ENCODE assay signal across 1 cellular context in genomic region chr10:99395750-99396445, GRCh38.
TF ChIP-seq lines count a peak whose summit lies in the region.

No MANE protein-coding gene starts in this region.

TF ChIP-seq in HepG2, 621 proteins besides CTCF, POLR2A, EP300 and RAD21 (continues in another document):
- peak; percentile 59 for TF ChIP-seq MNT (IDR thresholded peaks at IDR 0.05)
- TF ChIP-seq CBX5 (CRISPR knock-in tag; IDR thresholded peaks at IDR 0.05; ENCODE audit: borderline replicate concordance) = peak; percentile 25; the same call in 1 of the 2 replicates
- peak; percentile 92 for TF ChIP-seq MEIS2 (CRISPR knock-in tag; IDR thresholded peaks at IDR 0.05)
- peak; percentile 14 for TF ChIP-seq HNRNPK (IDR thresholded peaks at IDR 0.05; ENCODE audit: low read depth, low read length, poor library complexity, severe bottlenecking)
- 0 out of 2 replicates have a peak, but pooled peaks have one; percentile 31 for TF ChIP-seq ZNF337 (CRISPR knock-in tag; IDR thresholded peaks at IDR 0.05; ENCODE audit: borderline replicate concordance, low read depth)
- peak; percentile 86 for TF ChIP-seq RBM22 (optimal IDR thresholded peaks at IDR 0.05; ENCODE audit: low read length)
- peak; percentile 93 for TF ChIP-seq ARID5B (CRISPR knock-in tag; IDR thresholded peaks at IDR 0.05)
- TF ChIP-seq ETV5 (CRISPR knock-in tag; IDR thresholded peaks at IDR 0.05; ENCODE audit: borderline replicate concordance) = peak; percentile 94
- TF ChIP-seq EHMT2 (IDR thresholded peaks at IDR 0.05; ENCODE audit: borderline replicate concordance, low read depth, low read length) = peak; percentile 20; the same call in 1 of the 2 replicates
- TF ChIP-seq SALL1 (CRISPR knock-in tag; IDR thresholded peaks at IDR 0.05) = peak; percentile 88
- TF ChIP-seq, protein P1, sequence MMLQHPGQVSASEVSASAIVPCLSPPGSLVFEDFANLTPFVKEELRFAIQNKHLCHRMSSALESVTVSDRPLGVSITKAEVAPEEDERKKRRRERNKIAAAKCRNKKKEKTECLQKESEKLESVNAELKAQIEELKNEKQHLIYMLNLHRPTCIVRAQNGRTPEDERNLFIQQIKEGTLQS (CRISPR knock-in tag; IDR thresholded peaks at IDR 0.05) = no peak
- TF ChIP-seq RXRB (CRISPR knock-in tag; IDR thresholded peaks at IDR 0.05; ENCODE audit: borderline replicate concordance) = peak; percentile 95
- TF ChIP-seq FLYWCH1 (CRISPR knock-in tag; IDR thresholded peaks at IDR 0.05) = 0 out of 2 replicates have a peak, but pooled peaks have one; percentile 21
- TF ChIP-seq ZNF354B (CRISPR knock-in tag; IDR thresholded peaks at IDR 0.05) = 0 out of 2 replicates have a peak, but pooled peaks have one; percentile 60
- peak; percentile 88 for TF ChIP-seq CREM (IDR thresholded peaks at IDR 0.05)
- no peak for TF ChIP-seq CREM (CRISPR knock-in tag; IDR thresholded peaks at IDR 0.05)
- peak; percentile 44; the same call in 1 of the 2 replicates for TF ChIP-seq KAT8 (CRISPR knock-in tag; IDR thresholded peaks at IDR 0.05)
- peak in 1 of 2 experiments; percentile 41; a peak in 2 of 4 replicates for TF ChIP-seq NR2F1 (CRISPR knock-in tag; IDR thresholded peaks at IDR 0.05)
- TF ChIP-seq, protein P2, sequence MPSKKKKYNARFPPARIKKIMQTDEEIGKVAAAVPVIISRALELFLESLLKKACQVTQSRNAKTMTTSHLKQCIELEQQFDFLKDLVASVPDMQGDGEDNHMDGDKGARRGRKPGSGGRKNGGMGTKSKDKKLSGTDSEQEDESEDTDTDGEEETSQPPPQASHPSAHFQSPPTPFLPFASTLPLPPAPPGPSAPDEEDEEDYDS (CRISPR knock-in tag; IDR thresholded peaks at IDR 0.05) = peak; percentile 45; the same call in 1 of the 2 replicates
- TF ChIP-seq ZNF264 (CRISPR knock-in tag; IDR thresholded peaks at IDR 0.05) = 0 out of 2 replicates have a peak, but pooled peaks have one; percentile 50
- peak; percentile 92 for TF ChIP-seq SOX5 (CRISPR knock-in tag; IDR thresholded peaks at IDR 0.05; ENCODE audit: borderline replicate concordance)
- peak; percentile 20; the same call in 1 of the 2 replicates for TF ChIP-seq ZKSCAN8 (CRISPR knock-in tag; IDR thresholded peaks at IDR 0.05; ENCODE audit: borderline replicate concordance)
- TF ChIP-seq SRSF4 (IDR thresholded peaks at IDR 0.05; ENCODE audit: low read depth, low read length, poor library complexity, severe bottlenecking) = no peak
- no peak for TF ChIP-seq SOX6 (IDR thresholded peaks at IDR 0.05)
- peak; percentile 94 for TF ChIP-seq SOX6 (CRISPR knock-in tag; IDR thresholded peaks at IDR 0.05)
- TF ChIP-seq ZFP36L1 (CRISPR knock-in tag; IDR thresholded peaks at IDR 0.05) = no peak
- TF ChIP-seq CHD4 (IDR thresholded peaks at IDR 0.05; ENCODE audit: borderline replicate concordance, low read length) = 0 out of 2 replicates have a peak, but pooled peaks have one; percentile 62
- TF ChIP-seq, protein P3, sequence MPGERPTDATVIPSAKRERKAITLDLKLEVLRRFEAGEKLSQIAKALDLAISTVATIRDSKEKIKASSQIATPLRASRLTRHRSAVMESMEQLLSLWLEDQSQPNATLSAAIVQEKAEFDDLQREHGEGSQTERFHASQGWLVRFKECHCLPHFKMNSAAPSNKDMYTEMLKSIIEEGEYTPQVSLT (CRISPR knock-in tag; IDR thresholded peaks at IDR 0.05; ENCODE audit: borderline replicate concordance, low read depth) = peak; percentile 55; the same call in 1 of the 2 replicates
- TF ChIP-seq ZBTB43 (CRISPR knock-in tag; conservative IDR thresholded peaks at IDR 0.05) = peak; percentile 36; the same call in 1 of the 2 replicates
- TF ChIP-seq, protein P4, sequence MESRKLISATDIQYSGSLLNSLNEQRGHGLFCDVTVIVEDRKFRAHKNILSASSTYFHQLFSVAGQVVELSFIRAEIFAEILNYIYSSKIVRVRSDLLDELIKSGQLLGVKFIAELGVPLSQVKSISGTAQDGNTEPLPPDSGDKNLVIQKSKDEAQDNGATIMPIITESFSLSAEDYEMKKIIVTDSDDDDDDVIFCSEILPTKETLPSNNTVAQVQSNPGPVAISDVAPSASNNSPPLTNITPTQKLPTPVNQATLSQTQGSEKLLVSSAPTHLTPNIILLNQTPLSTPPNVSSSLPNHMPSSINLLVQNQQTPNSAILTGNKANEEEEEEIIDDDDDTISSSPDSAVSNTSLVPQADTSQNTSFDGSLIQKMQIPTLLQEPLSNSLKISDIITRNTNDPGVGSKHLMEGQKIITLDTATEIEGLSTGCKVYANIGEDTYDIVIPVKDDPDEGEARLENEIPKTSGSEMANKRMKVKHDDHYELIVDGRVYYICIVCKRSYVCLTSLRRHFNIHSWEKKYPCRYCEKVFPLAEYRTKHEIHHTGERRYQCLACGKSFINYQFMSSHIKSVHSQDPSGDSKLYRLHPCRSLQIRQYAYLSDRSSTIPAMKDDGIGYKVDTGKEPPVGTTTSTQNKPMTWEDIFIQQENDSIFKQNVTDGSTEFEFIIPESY (CRISPR knock-in tag; IDR thresholded peaks at IDR 0.05) = no peak
- TF ChIP-seq ZBTB37 (CRISPR knock-in tag; IDR thresholded peaks at IDR 0.05) = peak; percentile 79; the same call in 1 of the 2 replicates
- no peak for TF ChIP-seq HES4 (CRISPR knock-in tag; IDR thresholded peaks at IDR 0.05; ENCODE audit: borderline replicate concordance)
- TF ChIP-seq TARDBP (CRISPR knock-in tag; IDR thresholded peaks at IDR 0.05) = peak; percentile 95
- TF ChIP-seq NFIC (IDR thresholded peaks at IDR 0.05; ENCODE audit: low read length) = peak; percentile 88
- TF ChIP-seq ERF (CRISPR knock-in tag; IDR thresholded peaks at IDR 0.05) = peak; percentile 62
- TF ChIP-seq DPF2 (CRISPR knock-in tag; IDR thresholded peaks at IDR 0.05; ENCODE audit: borderline replicate concordance, low read depth) = peak; percentile 47; the same call in 1 of the 2 replicates
- TF ChIP-seq, protein P5, sequence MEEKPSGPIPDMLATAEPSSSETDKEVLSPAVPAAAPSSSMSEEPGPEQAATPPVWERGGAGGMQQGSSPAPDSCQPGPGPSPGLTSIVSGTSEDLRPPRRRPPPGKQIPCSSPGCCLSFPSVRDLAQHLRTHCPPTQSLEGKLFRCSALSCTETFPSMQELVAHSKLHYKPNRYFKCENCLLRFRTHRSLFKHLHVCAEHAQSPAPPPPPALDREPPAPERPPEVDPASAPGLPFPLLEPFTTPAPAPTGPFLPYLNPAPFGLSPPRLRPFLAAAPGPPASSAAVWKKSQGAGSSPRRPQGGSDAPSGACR (CRISPR knock-in tag; IDR thresholded peaks at IDR 0.05) = 0 out of 2 replicates have a peak, but pooled peaks have one; percentile 35
- TF ChIP-seq KDM1A (CRISPR knock-in tag; IDR thresholded peaks at IDR 0.05) = no peak
- TF ChIP-seq ZNF317 (CRISPR knock-in tag; IDR thresholded peaks at IDR 0.05) = peak; percentile 72; the same call in 1 of the 2 replicates
- peak; percentile 42; the same call in 1 of the 2 replicates for TF ChIP-seq POLR2AphosphoS5 (IDR thresholded peaks at IDR 0.05; ENCODE audit: low read depth, low read length)
- TF ChIP-seq, protein P6, sequence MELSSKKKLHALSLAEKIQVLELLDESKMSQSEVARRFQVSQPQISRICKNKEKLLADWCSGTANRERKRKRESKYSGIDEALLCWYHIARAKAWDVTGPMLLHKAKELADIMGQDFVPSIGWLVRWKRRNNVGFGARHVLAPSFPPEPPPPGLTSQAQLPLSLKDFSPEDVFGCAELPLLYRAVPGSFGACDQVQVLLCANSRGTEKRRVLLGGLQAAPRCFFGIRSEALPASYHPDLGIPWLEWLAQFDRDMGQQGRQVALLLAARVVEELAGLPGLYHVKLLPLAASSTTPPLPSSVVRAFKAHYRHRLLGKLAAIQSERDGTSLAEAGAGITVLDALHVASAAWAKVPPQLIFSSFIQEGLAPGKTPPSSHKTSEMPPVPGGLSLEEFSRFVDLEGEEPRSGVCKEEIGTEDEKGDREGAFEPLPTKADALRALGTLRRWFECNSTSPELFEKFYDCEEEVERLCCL (CRISPR knock-in tag; IDR thresholded peaks at IDR 0.05; ENCODE audit: borderline replicate concordance) = no peak
- TF ChIP-seq ZNF10 (CRISPR knock-in tag; IDR thresholded peaks at IDR 0.05; ENCODE audit: borderline replicate concordance, low read depth) = no peak
- 0 out of 2 replicates have a peak, but pooled peaks have one; percentile 21 for TF ChIP-seq SP4 (CRISPR knock-in tag; IDR thresholded peaks at IDR 0.05)
- TF ChIP-seq GLI4 (CRISPR knock-in tag; IDR thresholded peaks at IDR 0.05; ENCODE audit: borderline replicate concordance) = no peak
- TF ChIP-seq MEF2D (CRISPR knock-in tag; IDR thresholded peaks at IDR 0.05) = peak; percentile 70
- no peak for TF ChIP-seq RFXAP (CRISPR knock-in tag; IDR thresholded peaks at IDR 0.05; ENCODE audit: borderline replicate concordance)
- no peak for TF ChIP-seq ZBTB42 (CRISPR knock-in tag; IDR thresholded peaks at IDR 0.05)
- no peak for TF ChIP-seq IKZF1 (IDR thresholded peaks at IDR 0.05)
- TF ChIP-seq FOXA1 (IDR thresholded peaks at IDR 0.05) = peak; percentile 58; the same call in 1 of the 2 replicates
- peak; percentile 90 for TF ChIP-seq FOXA1 (CRISPR knock-in tag; IDR thresholded peaks at IDR 0.05)
- peak; percentile 98 for TF ChIP-seq TBX2 (CRISPR knock-in tag; IDR thresholded peaks at IDR 0.05; ENCODE audit: borderline replicate concordance)
- TF ChIP-seq, protein P7, sequence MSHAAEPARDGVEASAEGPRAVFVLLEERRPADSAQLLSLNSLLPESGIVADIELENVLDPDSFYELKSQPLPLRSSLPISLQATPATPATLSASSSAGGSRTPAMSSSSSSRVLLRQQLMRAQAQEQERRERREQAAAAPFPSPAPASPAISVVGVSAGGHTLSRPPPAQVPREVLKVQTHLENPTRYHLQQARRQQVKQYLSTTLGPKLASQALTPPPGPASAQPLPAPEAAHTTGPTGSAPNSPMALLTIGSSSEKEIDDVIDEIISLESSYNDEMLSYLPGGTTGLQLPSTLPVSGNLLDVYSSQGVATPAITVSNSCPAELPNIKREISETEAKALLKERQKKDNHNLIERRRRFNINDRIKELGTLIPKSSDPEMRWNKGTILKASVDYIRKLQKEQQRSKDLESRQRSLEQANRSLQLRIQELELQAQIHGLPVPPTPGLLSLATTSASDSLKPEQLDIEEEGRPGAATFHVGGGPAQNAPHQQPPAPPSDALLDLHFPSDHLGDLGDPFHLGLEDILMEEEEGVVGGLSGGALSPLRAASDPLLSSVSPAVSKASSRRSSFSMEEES (CRISPR knock-in tag; IDR thresholded peaks at IDR 0.05) = peak; percentile 50; the same call in 1 of the 2 replicates
